In the genomic region with DNA sequence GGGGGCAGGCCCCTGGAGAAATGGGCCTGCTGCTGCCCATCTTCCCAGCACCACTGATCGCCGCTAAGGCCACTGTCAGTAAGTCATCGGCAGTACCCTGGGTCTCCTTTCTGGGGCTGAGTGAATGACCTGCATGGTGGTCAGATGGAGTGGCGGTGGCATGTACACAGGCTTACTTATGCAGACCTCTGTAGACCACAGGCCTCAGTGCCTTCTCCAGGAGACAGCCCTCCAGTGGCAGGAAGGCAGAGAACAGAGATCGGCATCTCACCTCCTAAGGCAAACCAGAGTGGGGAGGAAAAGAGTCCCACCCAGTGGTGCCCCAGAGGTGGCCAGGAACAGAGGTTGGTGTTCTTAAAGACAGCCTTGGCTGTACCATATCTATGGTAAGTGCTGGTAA, we compare ENCODE assay signal across 19 cellular contexts.
"Had no signal": no experiment of that assay in that cellular context is flagged by ENCODE, and none has a peak within 500 bp of the region (broad histone marks: within the 10 kb centered on the region; RNA-seq: fewer than 3 reads in every experiment).

No MANE protein-coding gene starts in this region.

- DNase-seq: effector memory CD8-positive, alpha-beta T cell; erythroblast; foreskin keratinocyte; immature natural killer cell; left cardiac atrium; left ventricle myocardium inferior; lower lobe of right lung; mesenchymal stem cell; naive thymus-derived CD4-positive, alpha-beta T cell; ovary; small intestine; stimulated activated CD4-positive, alpha-beta T cell treated with anti-CD3 and anti-CD28 coated beads, Interleukin-12 subunit alpha, Interleukin-12 subunit beta, amount 100 ng/mL, for 4 hours; stimulated activated naive CD4-positive, alpha-beta T cell; tibial artery; upper lobe of left lung; uterus had no signal

- H3K27ac ChIP-seq: foreskin keratinocyte, left ventricle myocardium inferior, lower lobe of right lung, ovary, right atrium auricular region, tibial artery, upper lobe of left lung, uterus had no signal

- H3K27me3 ChIP-seq: foreskin keratinocyte, ovary, right atrium auricular region, tibial artery, upper lobe of left lung, uterus had no signal

- H3K27ac Mint-ChIP-seq: dendritic cell treated with granulocyte-macrophage colony-stimulating factor and Interleukin-4, amounts not matched to agents 40 ng/mL and 50 ng/mL, for 4 days; immature natural killer cell; naive thymus-derived CD4-positive, alpha-beta T cell had no signal

- H3K36me3 ChIP-seq: left ventricle myocardium inferior, lower lobe of right lung, ovary, right atrium auricular region, tibial artery, uterus had no signal

- ATAC-seq: effector memory CD8-positive, alpha-beta T cell; foreskin keratinocyte; left cardiac atrium; naive thymus-derived CD4-positive, alpha-beta T cell had no signal

- H3K27me3 Mint-ChIP-seq: dendritic cell treated with granulocyte-macrophage colony-stimulating factor and Interleukin-4, amounts not matched to agents 40 ng/mL and 50 ng/mL, for 4 days; effector memory CD8-positive, alpha-beta T cell; naive thymus-derived CD4-positive, alpha-beta T cell had no signal

- H3K4me3 Mint-ChIP-seq: dendritic cell treated with granulocyte-macrophage colony-stimulating factor and Interleukin-4, amounts not matched to agents 40 ng/mL and 50 ng/mL, for 4 days; effector memory CD8-positive, alpha-beta T cell; immature natural killer cell; neural crest cell had no signal

- H3K4me3 ChIP-seq: left ventricle myocardium inferior, lower lobe of right lung, ovary, right atrium auricular region, tibial artery, upper lobe of left lung, uterus had no signal

- H3K9me3 ChIP-seq: left ventricle myocardium inferior, lower lobe of right lung, ovary, right atrium auricular region, tibial artery, upper lobe of left lung, uterus had no signal

- H3K4me1 ChIP-seq: tibial artery, uterus had no signal

- H3K9me3 Mint-ChIP-seq: dendritic cell treated with granulocyte-macrophage colony-stimulating factor and Interleukin-4, amounts not matched to agents 40 ng/mL and 50 ng/mL, for 4 days; effector memory CD8-positive, alpha-beta T cell; immature natural killer cell; neural crest cell had no signal
